ENCODE assay signal across 27 cellular contexts in genomic region chr18:70982292-70982691, GRCh38.
"Had no signal": no experiment of that assay in that cellular context is flagged by ENCODE, and none has a peak within 500 bp of the region (broad histone marks: within the 10 kb centered on the region; RNA-seq: fewer than 3 reads in every experiment).

No MANE protein-coding gene starts in this region.

- H3K36me3 ChIP-seq: ascending aorta, breast epithelium had no signal

- DNase-seq: activated CD4-positive, alpha-beta T cell treated with anti-CD3 and anti-CD28 coated beads, Interleukin-2, amount 10 ng/mL, durations not matched to agents 24 days and 14 days; activated CD4-positive, alpha-beta T cell treated with anti-CD3 and anti-CD28 coated beads, Interleukin-2, amount 50 U/mL, for 4 hours; activated CD8-positive, alpha-beta T cell treated with anti-CD3 and anti-CD28 coated beads for 36 hours; activated effector memory CD4-positive, alpha-beta T cell treated with anti-CD3 and anti-CD28 coated beads, Interleukin-2, amount 50 U/mL, for 16 hours; activated naive CD4-positive, alpha-beta T cell treated with Interleukin-2 at 50 U/mL for 16 hours; activated naive CD8-positive, alpha-beta T cell treated with anti-CD3 and anti-CD28 coated beads, Interleukin-2, amount 10 ng/mL, durations not matched to agents 7 days and 5 days; activated T-cell treated with anti-CD3 and anti-CD28 coated beads, Interleukin-2, amount 50 U/mL, for 1 hour; activated T-cell treated with anti-CD3 and anti-CD28 coated beads, Interleukin-2, amount 50 U/mL, for 72 hours; amygdala; NCI-H1092 treated with DMSO at 0.1 percent for 48 hours; NCI-H1417 treated with DMSO at 0.1 percent for 48 hours; NCI-H1694 treated with DMSO at 0.1 percent for 48 hours; NCI-H2029; NCI-H345; NCI-H510A; NCI-H526; NCI-H82; NK-92 treated with Interleukin-12 subunit alpha and Interleukin-12 subunit beta, amount 100 ng/mL, for 24 hours; PC-3; SIG-M5 had no signal

- H3K9me3 ChIP-seq: ascending aorta had no signal

- H3K4me3 ChIP-seq: ascending aorta, breast epithelium, coronary artery, K562 had no signal

- H3K27me3 ChIP-seq: ascending aorta, breast epithelium had no signal

- H3K27ac ChIP-seq: ascending aorta, breast epithelium, coronary artery, RWPE1 had no signal

- H3K4me1 ChIP-seq: ascending aorta, breast epithelium had no signal

- ATAC-seq: activated CD8-positive, alpha-beta T cell treated with anti-CD3 and anti-CD28 coated beads for 36 hours; activated T-cell treated with anti-CD3 and anti-CD28 coated beads, Interleukin-2, amount 50 U/mL, for 72 hours; activated T-helper 17 cell treated with anti-CD3 and anti-CD28 coated beads, Interleukin-2, amount 50 U/mL, for 72 hours; K562; PC-3; Right ventricle myocardium inferior had no signal
